8 cellular contexts compared by ENCODE assay signal in the genomic region with DNA sequence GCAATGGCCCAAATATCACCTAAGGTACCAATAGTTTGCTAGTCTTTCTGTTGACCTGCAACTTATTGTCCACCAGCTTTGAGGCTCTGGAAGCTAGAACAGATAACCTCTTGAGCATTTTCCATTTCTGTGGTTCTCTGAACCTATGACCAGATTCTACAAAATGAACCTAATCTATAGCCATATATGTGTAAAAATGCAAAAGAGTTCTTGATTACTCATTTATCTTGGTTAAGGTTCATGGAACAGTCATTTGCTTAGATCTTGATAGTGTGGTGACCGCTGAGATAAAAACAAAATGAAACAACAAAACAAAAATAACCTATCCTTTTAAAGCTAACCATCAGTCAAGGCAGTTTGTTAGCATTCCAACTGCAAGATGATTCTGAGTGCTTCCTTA.
"Had no signal": no experiment of that assay in that cellular context is flagged by ENCODE, and none has a peak within 500 bp of the region (broad histone marks: within the 10 kb centered on the region; RNA-seq: fewer than 3 reads in every experiment).

No MANE protein-coding gene starts in this region.

- H3K27ac ChIP-seq: GM23248 had no signal

- H3K4me3 Mint-ChIP-seq: HFFc6 had no signal

- ATAC-seq: HCT116 had no signal

- H2AFZ ChIP-seq: GM23248 had no signal

- DNase-seq: GM23248, GOT3, H7, HFFc6, IMR-90, KBM-7 had no signal

- H3K36me3 ChIP-seq: HAP-1 had no signal

- H3K9ac ChIP-seq: GM23248 had no signal

- H3K4me3 ChIP-seq: GM23248, HAP-1 had no signal

- H3K27ac Mint-ChIP-seq: HFFc6 had no signal
